ENCODE assay signal across 1 cellular context in the genomic region with DNA sequence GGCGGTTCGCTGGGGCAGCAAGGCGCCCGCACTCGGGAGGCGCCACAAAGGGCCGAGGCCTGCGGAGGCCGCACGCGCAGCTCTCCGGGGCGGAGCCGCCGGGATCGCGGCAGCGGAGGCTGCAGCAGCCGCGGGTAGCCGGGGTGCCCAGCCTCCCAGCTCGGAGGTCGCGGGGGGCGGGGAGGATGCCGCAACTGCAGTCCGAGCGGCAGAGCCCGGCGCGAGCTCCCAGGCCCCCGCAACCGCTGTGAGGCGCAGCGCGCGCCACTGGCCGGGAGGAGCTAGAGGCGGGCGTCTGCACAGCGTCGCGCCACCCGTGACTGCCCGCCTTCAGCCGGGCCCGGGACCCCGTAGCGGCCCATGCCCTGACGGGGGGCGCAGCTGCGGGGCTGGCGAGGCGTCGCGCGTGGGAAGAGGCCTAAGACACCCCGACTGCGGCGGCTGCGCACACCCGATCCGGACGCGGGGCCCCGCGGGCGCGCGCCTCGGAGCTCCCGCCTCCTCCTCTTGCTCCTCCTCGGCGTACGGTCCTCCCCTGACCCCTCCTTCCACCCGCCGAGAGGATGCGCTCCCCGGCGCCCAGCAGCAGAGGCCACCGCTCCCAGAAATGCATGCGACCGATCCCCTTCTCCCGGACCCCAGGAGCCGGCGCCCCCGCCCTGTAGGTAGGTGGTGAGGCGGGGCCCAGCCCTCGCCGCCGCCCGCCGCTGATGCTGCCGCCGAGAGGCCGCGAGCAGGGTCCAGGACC.
A peak's percentile ranks its signal among the peaks of the same experiment; 100 is the strongest.
TF ChIP-seq lines count a peak whose summit lies in the region.

A gene with protein sequence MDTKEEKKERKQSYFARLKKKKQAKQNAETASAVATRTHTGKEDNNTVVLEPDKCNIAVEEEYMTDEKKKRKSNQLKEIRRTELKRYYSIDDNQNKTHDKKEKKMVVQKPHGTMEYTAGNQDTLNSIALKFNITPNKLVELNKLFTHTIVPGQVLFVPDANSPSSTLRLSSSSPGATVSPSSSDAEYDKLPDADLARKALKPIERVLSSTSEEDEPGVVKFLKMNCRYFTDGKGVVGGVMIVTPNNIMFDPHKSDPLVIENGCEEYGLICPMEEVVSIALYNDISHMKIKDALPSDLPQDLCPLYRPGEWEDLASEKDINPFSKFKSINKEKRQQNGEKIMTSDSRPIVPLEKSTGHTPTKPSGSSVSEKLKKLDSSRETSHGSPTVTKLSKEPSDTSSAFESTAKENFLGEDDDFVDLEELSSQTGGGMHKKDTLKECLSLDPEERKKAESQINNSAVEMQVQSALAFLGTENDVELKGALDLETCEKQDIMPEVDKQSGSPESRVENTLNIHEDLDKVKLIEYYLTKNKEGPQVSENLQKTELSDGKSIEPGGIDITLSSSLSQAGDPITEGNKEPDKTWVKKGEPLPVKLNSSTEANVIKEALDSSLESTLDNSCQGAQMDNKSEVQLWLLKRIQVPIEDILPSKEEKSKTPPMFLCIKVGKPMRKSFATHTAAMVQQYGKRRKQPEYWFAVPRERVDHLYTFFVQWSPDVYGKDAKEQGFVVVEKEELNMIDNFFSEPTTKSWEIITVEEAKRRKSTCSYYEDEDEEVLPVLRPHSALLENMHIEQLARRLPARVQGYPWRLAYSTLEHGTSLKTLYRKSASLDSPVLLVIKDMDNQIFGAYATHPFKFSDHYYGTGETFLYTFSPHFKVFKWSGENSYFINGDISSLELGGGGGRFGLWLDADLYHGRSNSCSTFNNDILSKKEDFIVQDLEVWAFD (plus strand): TSS at position 558 of the 748 bp plus-strand sequence. CDS start 24,395 bp downstream, outside the sequence.

TF ChIP-seq in K562, 482 proteins besides CTCF, POLR2A, EP300 and RAD21 (continued from another document and continues in another):
- TF ChIP-seq, protein P1, sequence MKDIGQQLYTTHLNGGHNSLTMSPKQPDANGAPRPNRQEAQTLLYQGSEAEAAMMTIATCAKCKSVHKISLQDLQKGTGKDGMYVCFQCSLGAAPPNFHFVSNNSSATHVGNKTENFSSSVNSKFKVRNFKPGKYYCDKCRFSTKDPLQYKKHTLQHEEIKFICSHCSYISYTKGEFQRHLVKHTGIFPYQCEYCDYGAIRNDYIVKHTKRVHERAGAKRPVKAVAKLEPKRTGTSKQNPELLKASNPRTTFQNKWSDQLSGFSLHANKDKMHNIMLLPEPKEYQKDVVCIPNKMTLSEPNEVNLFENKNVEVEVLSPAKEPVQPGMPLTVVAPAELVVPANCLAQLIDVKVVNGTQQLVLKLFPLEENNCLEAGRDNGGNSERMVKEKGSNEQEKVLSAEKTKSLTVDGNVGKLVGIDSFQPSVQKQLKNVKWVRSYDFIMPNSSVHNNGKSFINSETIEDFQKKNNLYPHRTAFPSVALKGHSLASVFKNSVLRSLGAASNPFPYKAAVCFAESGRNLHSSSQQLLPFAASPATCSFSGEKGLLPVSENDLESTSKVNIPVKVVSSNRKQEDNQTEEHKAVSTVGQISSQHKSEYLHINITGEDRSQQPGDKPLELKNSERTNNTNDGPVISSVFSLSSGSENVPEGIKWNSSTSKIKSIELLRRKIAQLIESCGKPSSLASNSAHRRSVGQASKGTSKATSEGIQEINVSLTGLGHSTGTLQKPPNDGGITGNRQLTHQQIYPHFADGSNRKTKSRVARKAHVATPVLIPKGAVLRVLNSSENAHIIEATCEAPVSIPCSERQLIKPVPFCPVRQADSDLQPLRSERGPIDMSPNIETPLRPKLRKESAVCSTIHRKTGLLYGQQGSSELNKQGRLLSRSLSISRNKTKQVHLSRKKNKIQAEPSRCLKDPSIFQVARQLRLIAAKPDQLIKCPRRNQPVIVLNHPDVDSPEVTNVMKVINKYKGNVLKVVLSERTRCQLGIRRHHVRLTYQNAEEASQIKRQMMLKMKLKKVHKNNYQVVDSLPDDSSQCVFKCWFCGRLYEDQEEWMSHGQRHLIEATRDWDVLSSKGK (CRISPR knock-in tag; IDR thresholded peaks at IDR 0.05), result no peak
- TF ChIP-seq XRCC3 (IDR thresholded peaks at IDR 0.05), result no peak
- TF ChIP-seq, protein P2, sequence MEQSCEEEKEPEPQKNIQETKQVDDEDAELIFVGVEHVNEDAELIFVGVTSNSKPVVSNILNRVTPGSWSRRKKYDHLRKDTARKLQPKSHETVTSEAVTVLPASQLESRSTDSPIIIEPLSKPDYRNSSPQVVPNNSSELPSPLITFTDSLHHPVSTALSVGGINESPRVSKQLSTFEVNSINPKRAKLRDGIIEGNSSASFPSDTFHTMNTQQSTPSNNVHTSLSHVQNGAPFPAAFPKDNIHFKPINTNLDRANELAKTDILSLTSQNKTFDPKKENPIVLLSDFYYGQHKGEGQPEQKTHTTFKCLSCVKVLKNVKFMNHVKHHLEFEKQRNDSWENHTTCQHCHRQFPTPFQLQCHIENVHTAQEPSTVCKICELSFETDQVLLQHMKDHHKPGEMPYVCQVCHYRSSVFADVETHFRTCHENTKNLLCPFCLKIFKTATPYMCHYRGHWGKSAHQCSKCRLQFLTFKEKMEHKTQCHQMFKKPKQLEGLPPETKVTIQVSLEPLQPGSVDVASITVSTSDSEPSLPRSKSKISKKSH (CRISPR knock-in tag; IDR thresholded peaks at IDR 0.05), result no peak
- no peak for TF ChIP-seq HLTF (IDR thresholded peaks at IDR 0.05)
- TF ChIP-seq CREB1 (IDR thresholded peaks at IDR 0.05), result peak; percentile 18; the same call in 1 of the 2 replicates
- TF ChIP-seq CREB1 (CRISPR knock-in tag; IDR thresholded peaks at IDR 0.05), result no peak
- TF ChIP-seq, protein P3, sequence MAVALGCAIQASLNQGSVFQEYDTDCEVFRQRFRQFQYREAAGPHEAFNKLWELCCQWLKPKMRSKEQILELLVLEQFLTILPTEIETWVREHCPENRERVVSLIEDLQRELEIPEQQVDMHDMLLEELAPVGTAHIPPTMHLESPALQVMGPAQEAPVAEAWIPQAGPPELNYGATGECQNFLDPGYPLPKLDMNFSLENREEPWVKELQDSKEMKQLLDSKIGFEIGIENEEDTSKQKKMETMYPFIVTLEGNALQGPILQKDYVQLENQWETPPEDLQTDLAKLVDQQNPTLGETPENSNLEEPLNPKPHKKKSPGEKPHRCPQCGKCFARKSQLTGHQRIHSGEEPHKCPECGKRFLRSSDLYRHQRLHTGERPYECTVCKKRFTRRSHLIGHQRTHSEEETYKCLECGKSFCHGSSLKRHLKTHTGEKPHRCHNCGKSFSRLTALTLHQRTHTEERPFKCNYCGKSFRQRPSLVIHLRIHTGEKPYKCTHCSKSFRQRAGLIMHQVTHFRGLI (CRISPR knock-in tag; IDR thresholded peaks at IDR 0.05), result no peak
- TF ChIP-seq, protein P4, sequence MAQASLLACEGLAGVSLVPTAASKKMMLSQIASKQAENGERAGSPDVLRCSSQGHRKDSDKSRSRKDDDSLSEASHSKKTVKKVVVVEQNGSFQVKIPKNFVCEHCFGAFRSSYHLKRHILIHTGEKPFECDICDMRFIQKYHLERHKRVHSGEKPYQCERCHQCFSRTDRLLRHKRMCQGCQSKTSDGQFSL (CRISPR knock-in tag; IDR thresholded peaks at IDR 0.05), result 0 out of 2 replicates have a peak, but pooled peaks have one; percentile 10
- TF ChIP-seq, protein P4 (tag; IDR thresholded peaks at IDR 0.05), result no peak
- TF ChIP-seq, protein P5, sequence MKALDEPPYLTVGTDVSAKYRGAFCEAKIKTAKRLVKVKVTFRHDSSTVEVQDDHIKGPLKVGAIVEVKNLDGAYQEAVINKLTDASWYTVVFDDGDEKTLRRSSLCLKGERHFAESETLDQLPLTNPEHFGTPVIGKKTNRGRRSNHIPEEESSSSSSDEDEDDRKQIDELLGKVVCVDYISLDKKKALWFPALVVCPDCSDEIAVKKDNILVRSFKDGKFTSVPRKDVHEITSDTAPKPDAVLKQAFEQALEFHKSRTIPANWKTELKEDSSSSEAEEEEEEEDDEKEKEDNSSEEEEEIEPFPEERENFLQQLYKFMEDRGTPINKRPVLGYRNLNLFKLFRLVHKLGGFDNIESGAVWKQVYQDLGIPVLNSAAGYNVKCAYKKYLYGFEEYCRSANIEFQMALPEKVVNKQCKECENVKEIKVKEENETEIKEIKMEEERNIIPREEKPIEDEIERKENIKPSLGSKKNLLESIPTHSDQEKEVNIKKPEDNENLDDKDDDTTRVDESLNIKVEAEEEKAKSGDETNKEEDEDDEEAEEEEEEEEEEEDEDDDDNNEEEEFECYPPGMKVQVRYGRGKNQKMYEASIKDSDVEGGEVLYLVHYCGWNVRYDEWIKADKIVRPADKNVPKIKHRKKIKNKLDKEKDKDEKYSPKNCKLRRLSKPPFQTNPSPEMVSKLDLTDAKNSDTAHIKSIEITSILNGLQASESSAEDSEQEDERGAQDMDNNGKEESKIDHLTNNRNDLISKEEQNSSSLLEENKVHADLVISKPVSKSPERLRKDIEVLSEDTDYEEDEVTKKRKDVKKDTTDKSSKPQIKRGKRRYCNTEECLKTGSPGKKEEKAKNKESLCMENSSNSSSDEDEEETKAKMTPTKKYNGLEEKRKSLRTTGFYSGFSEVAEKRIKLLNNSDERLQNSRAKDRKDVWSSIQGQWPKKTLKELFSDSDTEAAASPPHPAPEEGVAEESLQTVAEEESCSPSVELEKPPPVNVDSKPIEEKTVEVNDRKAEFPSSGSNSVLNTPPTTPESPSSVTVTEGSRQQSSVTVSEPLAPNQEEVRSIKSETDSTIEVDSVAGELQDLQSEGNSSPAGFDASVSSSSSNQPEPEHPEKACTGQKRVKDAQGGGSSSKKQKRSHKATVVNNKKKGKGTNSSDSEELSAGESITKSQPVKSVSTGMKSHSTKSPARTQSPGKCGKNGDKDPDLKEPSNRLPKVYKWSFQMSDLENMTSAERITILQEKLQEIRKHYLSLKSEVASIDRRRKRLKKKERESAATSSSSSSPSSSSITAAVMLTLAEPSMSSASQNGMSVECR (CRISPR knock-in tag; IDR thresholded peaks at IDR 0.05), result no peak; the same call in 1 of the 2 replicates
- TF ChIP-seq, protein P6, sequence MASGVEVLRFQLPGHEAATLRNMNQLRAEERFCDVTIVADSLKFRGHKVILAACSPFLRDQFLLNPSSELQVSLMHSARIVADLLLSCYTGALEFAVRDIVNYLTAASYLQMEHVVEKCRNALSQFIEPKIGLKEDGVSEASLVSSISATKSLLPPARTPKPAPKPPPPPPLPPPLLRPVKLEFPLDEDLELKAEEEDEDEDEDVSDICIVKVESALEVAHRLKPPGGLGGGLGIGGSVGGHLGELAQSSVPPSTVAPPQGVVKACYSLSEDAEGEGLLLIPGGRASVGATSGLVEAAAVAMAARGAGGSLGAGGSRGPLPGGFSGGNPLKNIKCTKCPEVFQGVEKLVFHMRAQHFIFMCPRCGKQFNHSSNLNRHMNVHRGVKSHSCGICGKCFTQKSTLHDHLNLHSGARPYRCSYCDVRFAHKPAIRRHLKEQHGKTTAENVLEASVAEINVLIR (CRISPR knock-in tag; IDR thresholded peaks at IDR 0.05), result 0 out of 2 replicates have a peak, but pooled peaks have one; percentile 11
- TF ChIP-seq, protein P7, sequence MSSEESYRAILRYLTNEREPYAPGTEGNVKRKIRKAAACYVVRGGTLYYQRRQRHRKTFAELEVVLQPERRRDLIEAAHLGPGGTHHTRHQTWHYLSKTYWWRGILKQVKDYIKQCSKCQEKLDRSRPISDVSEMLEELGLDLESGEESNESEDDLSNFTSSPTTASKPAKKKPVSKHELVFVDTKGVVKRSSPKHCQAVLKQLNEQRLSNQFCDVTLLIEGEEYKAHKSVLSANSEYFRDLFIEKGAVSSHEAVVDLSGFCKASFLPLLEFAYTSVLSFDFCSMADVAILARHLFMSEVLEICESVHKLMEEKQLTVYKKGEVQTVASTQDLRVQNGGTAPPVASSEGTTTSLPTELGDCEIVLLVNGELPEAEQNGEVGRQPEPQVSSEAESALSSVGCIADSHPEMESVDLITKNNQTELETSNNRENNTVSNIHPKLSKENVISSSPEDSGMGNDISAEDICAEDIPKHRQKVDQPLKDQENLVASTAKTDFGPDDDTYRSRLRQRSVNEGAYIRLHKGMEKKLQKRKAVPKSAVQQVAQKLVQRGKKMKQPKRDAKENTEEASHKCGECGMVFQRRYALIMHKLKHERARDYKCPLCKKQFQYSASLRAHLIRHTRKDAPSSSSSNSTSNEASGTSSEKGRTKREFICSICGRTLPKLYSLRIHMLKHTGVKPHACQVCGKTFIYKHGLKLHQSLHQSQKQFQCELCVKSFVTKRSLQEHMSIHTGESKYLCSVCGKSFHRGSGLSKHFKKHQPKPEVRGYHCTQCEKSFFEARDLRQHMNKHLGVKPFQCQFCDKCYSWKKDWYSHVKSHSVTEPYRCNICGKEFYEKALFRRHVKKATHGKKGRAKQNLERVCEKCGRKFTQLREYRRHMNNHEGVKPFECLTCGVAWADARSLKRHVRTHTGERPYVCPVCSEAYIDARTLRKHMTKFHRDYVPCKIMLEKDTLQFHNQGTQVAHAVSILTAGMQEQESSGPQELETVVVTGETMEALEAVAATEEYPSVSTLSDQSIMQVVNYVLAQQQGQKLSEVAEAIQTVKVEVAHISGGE (CRISPR knock-in tag; IDR thresholded peaks at IDR 0.05), result peak in 1 of 3 experiments; percentile 30; a peak in 2 of 6 replicates
- peak; percentile 71 for TF ChIP-seq CCNT2 (IDR thresholded peaks at IDR 0.05; ENCODE audit: borderline replicate concordance, extremely low read depth, insufficient read length, low read depth, low read length)
- no peak for TF ChIP-seq ZNF124 (CRISPR knock-in tag; IDR thresholded peaks at IDR 0.05)
- TF ChIP-seq SIN3B (IDR thresholded peaks at IDR 0.05; ENCODE audit: low read depth), result peak; percentile 71; the same call in 1 of the 2 replicates
- peak; percentile 24 for TF ChIP-seq PHF20 (IDR thresholded peaks at IDR 0.05; ENCODE audit: partially characterized antibody)
- TF ChIP-seq, protein P8, sequence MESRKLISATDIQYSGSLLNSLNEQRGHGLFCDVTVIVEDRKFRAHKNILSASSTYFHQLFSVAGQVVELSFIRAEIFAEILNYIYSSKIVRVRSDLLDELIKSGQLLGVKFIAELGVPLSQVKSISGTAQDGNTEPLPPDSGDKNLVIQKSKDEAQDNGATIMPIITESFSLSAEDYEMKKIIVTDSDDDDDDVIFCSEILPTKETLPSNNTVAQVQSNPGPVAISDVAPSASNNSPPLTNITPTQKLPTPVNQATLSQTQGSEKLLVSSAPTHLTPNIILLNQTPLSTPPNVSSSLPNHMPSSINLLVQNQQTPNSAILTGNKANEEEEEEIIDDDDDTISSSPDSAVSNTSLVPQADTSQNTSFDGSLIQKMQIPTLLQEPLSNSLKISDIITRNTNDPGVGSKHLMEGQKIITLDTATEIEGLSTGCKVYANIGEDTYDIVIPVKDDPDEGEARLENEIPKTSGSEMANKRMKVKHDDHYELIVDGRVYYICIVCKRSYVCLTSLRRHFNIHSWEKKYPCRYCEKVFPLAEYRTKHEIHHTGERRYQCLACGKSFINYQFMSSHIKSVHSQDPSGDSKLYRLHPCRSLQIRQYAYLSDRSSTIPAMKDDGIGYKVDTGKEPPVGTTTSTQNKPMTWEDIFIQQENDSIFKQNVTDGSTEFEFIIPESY (CRISPR knock-in tag; IDR thresholded peaks at IDR 0.05), result no peak
- TF ChIP-seq, protein P9, sequence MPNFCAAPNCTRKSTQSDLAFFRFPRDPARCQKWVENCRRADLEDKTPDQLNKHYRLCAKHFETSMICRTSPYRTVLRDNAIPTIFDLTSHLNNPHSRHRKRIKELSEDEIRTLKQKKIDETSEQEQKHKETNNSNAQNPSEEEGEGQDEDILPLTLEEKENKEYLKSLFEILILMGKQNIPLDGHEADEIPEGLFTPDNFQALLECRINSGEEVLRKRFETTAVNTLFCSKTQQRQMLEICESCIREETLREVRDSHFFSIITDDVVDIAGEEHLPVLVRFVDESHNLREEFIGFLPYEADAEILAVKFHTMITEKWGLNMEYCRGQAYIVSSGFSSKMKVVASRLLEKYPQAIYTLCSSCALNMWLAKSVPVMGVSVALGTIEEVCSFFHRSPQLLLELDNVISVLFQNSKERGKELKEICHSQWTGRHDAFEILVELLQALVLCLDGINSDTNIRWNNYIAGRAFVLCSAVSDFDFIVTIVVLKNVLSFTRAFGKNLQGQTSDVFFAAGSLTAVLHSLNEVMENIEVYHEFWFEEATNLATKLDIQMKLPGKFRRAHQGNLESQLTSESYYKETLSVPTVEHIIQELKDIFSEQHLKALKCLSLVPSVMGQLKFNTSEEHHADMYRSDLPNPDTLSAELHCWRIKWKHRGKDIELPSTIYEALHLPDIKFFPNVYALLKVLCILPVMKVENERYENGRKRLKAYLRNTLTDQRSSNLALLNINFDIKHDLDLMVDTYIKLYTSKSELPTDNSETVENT (CRISPR knock-in tag; IDR thresholded peaks at IDR 0.05), result peak; percentile 76
